ENCODE assay signal across 1 cellular context in the genomic region with DNA sequence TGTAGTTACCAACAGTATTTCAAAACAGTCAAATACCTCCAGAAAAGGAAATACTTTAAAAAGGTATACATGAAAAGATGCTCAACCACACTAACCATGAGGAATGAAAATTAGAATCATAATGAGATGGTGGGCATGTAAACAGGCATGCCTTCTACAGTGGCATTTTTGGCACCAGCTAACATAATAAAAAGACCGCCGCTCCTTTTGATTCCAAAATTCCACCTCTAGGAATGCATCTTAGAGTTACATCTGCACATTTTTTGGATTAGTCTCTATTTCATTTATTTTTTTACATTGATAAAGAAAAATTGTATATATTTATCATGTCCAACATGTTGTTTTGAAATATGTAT.
TF ChIP-seq lines count a peak whose summit lies in the region.

No MANE protein-coding gene starts in this region.

TF ChIP-seq in IMR-90, 13 proteins besides CTCF, POLR2A, EP300 and RAD21 (continued from another document):
- TF ChIP-seq MXI1 (IDR thresholded peaks at IDR 0.05; ENCODE audit: borderline replicate concordance, low read depth, low read length) = no peak
- no peak for TF ChIP-seq FOS (IDR thresholded peaks at IDR 0.05; ENCODE audit: low read depth, low read length)
- no peak for TF ChIP-seq CEBPB (IDR thresholded peaks at IDR 0.05; ENCODE audit: low read depth, low read length)
- no peak for TF ChIP-seq CHD1 (IDR thresholded peaks at IDR 0.05; ENCODE audit: low read depth, low read length)
